In genomic region chr3:72179107-72179464, GRCh38 we compare ENCODE assay signal across 1 cellular context.
A peak's percentile ranks its signal among the peaks of the same experiment; 100 is the strongest.
TF ChIP-seq lines count a peak whose summit lies in the region.

No MANE protein-coding gene starts in this region.

TF ChIP-seq in K562, 482 proteins besides CTCF, POLR2A, EP300 and RAD21 (continued from another document):
- TF ChIP-seq NR0B1 (IDR thresholded peaks at IDR 0.05; ENCODE audit: partially characterized antibody) (no peak), ZBTB17 (CRISPR knock-in tag; IDR thresholded peaks at IDR 0.05) (no peak), ZNF785 (CRISPR knock-in tag; IDR thresholded peaks at IDR 0.05) (no peak), MAFK (IDR thresholded peaks at IDR 0.05; ENCODE audit: low read length) (no peak), RBM15 (IDR thresholded peaks at IDR 0.05; ENCODE audit: insufficient read depth, low read length) (no peak), EZH2 (IDR thresholded peaks at IDR 0.05; ENCODE audit: borderline replicate concordance, low read depth, low read length) (no peak), DPF2 (IDR thresholded peaks at IDR 0.05) (no peak), SNIP1 (IDR thresholded peaks at IDR 0.05; ENCODE audit: low read depth) (no peak), SMAD4 (CRISPR knock-in tag; conservative IDR thresholded peaks at IDR 0.05) (0 out of 2 replicates have a peak, but pooled peaks have one; percentile 17), EGR1 (conservative IDR thresholded peaks at IDR 0.05) (peak; percentile 15; the same call in 1 of the 2 replicates)
- TF ChIP-seq, protein P1, sequence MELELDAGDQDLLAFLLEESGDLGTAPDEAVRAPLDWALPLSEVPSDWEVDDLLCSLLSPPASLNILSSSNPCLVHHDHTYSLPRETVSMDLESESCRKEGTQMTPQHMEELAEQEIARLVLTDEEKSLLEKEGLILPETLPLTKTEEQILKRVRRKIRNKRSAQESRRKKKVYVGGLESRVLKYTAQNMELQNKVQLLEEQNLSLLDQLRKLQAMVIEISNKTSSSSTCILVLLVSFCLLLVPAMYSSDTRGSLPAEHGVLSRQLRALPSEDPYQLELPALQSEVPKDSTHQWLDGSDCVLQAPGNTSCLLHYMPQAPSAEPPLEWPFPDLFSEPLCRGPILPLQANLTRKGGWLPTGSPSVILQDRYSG (tag; conservative IDR thresholded peaks at IDR 0.05; ENCODE audit: low read depth): no peak
- TF ChIP-seq, protein P2, sequence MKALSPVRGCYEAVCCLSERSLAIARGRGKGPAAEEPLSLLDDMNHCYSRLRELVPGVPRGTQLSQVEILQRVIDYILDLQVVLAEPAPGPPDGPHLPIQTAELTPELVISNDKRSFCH (CRISPR knock-in tag; IDR thresholded peaks at IDR 0.05): no peak
- TF ChIP-seq, protein P2 (tag; IDR thresholded peaks at IDR 0.05): no peak
- TF ChIP-seq, protein P3, sequence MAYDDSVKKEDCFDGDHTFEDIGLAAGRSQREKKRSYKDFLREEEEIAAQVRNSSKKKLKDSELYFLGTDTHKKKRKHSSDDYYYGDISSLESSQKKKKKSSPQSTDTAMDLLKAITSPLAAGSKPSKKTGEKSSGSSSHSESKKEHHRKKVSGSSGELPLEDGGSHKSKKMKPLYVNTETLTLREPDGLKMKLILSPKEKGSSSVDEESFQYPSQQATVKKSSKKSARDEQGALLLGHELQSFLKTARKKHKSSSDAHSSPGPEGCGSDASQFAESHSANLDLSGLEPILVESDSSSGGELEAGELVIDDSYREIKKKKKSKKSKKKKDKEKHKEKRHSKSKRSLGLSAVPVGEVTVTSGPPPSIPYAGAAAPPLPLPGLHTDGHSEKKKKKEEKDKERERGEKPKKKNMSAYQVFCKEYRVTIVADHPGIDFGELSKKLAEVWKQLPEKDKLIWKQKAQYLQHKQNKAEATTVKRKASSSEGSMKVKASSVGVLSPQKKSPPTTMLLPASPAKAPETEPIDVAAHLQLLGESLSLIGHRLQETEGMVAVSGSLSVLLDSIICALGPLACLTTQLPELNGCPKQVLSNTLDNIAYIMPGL (CRISPR knock-in tag; IDR thresholded peaks at IDR 0.05): no peak
- TF ChIP-seq, protein P4, sequence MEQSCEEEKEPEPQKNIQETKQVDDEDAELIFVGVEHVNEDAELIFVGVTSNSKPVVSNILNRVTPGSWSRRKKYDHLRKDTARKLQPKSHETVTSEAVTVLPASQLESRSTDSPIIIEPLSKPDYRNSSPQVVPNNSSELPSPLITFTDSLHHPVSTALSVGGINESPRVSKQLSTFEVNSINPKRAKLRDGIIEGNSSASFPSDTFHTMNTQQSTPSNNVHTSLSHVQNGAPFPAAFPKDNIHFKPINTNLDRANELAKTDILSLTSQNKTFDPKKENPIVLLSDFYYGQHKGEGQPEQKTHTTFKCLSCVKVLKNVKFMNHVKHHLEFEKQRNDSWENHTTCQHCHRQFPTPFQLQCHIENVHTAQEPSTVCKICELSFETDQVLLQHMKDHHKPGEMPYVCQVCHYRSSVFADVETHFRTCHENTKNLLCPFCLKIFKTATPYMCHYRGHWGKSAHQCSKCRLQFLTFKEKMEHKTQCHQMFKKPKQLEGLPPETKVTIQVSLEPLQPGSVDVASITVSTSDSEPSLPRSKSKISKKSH (CRISPR knock-in tag; IDR thresholded peaks at IDR 0.05): no peak
- TF ChIP-seq, protein P5, sequence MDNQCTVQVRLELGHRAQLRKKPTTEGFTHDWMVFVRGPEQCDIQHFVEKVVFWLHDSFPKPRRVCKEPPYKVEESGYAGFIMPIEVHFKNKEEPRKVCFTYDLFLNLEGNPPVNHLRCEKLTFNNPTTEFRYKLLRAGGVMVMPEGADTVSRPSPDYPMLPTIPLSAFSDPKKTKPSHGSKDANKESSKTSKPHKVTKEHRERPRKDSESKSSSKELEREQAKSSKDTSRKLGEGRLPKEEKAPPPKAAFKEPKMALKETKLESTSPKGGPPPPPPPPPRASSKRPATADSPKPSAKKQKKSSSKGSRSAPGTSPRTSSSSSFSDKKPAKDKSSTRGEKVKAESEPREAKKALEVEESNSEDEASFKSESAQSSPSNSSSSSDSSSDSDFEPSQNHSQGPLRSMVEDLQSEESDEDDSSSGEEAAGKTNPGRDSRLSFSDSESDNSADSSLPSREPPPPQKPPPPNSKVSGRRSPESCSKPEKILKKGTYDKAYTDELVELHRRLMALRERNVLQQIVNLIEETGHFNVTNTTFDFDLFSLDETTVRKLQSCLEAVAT (IDR thresholded peaks at IDR 0.05): no peak
